Comparison of ENCODE assay signal across 16 cellular contexts in genomic region chr12:132028111-132028510, GRCh38.
DNase-seq lines count a peak whose midpoint lies in the region; ATAC-seq and TF ChIP-seq lines count a peak whose summit lies in the region.
"Had no signal": no experiment of that assay in that cellular context is flagged by ENCODE, and none has a peak within 500 bp of the region (broad histone marks: within the 10 kb centered on the region; RNA-seq: fewer than 3 reads in every experiment).

No MANE protein-coding gene starts in this region.

- H3K27ac ChIP-seq in right atrium auricular region (no peak overlapping the region), adrenal gland (peak overlapping the region in 3 of 5 donors; percentile 59 to 81 (median 71)), endodermal cell (ENCODE audit: low read depth, low read length) (no peak overlapping the region)
- H3K27ac ChIP-seq: GM23248 had no signal

- H3K4me3 ChIP-seq in right atrium auricular region (no peak overlapping the region), adrenal gland (no peak overlapping the region), endodermal cell (ENCODE audit: low read length) (no peak overlapping the region)
- H3K4me3 ChIP-seq: GM23248 had no signal

- H3K4me1 ChIP-seq in right atrium auricular region (no peaks in the 10 kb centered on the region), adrenal gland (replicated peaks in 1 of 2) (peaks cover 0 to 15% of the 10 kb centered on the region in 2 donors), endodermal cell (ENCODE audit: control insufficient read depth, insufficient read depth, low read length) (no peaks in the 10 kb centered on the region)

- intact Hi-C loops in cardiac septum (cut with DNase I) (no loop called here), adrenal gland (cut with DNase I) (no loop called here)

- no peaks in the 10 kb centered on the region for H3K9me3 ChIP-seq in right atrium auricular region
- H3K9me3 ChIP-seq in adrenal gland (replicated peaks in 1 of 3) = no peaks in the 10 kb centered on the region
- no peaks in the 10 kb centered on the region for H3K9me3 ChIP-seq in endodermal cell (ENCODE audit: control insufficient read depth, low read length)

- TF ChIP-seq POLR2A in adrenal gland (IDR thresholded peaks at IDR 0.05) = no peak

- TF ChIP-seq CTCF in right atrium auricular region (IDR thresholded peaks at IDR 0.05) (no peak), adrenal gland (IDR thresholded peaks at IDR 0.05) (no peak), endodermal cell (conservative IDR thresholded peaks at IDR 0.05) (no peak)

- H3K9ac ChIP-seq in endodermal cell (ENCODE audit: extremely low read depth, low read length, poor library complexity, severe bottlenecking) = no peak overlapping the region
- H3K9ac ChIP-seq: GM23248 had no signal

- no peaks in the 10 kb centered on the region for H3K4me1 Mint-ChIP-seq in endodermal cell
- H3K4me1 Mint-ChIP-seq: CD4-positive, alpha-beta memory T cell had no signal

- 90 to 95% (median 92%) methylated on average over 15 of the region's 15 CpGs for whole genome bisulfite sequencing in adrenal gland, 4 donors
- 95 to 98% methylated on average over 15 of the region's 15 CpGs for WGBS in endodermal cell (ENCODE audit: insufficient coverage in 1 of 2, insufficient read length in 1 of 2), 2 experiments

- H3K27ac Mint-ChIP-seq in endodermal cell = peak overlapping the region; percentile 40
- H3K27ac Mint-ChIP-seq: CD4-positive, alpha-beta memory T cell had no signal

- peaks cover 77% of the 10 kb centered on the region for H3K36me3 Mint-ChIP-seq in endodermal cell (ENCODE audit: low read depth)

- H3K4me3 Mint-ChIP-seq in endodermal cell = no peak overlapping the region
- H3K4me3 Mint-ChIP-seq: CD4-positive, alpha-beta memory T cell had no signal

- H3K36me3 ChIP-seq in right atrium auricular region (peaks cover 81% of the 10 kb centered on the region), adrenal gland (replicated peaks in 1 of 2) (peaks cover 0 to 91% of the 10 kb centered on the region in 2 donors), endodermal cell (ENCODE audit: control insufficient read depth, insufficient read depth, low read length) (peaks cover 87% of the 10 kb centered on the region)

- no peaks in the 10 kb centered on the region for H3K9me3 Mint-ChIP-seq in endodermal cell
- H3K9me3 Mint-ChIP-seq: CD4-positive, alpha-beta memory T cell had no signal

- no peak for ATAC-seq in GM19397 (IDR thresholded peaks at IDR 0.05; ENCODE audit: unreplicated experiment)
- ATAC-seq: HCT116 had no signal

- H3K27me3 ChIP-seq in right atrium auricular region (no peaks in the 10 kb centered on the region), adrenal gland (no peaks in the 10 kb centered on the region), endodermal cell (ENCODE audit: control insufficient read depth, insufficient read depth, low read length, poor library complexity, severe bottlenecking) (no peaks in the 10 kb centered on the region)

- DNase-seq in cardiac septum (ENCODE audit: low spot score) (peak; percentile 49), right atrium auricular region (ENCODE audit: low spot score) (no peak), adrenal gland (no peak), endodermal cell (no peak)
- DNase-seq in activated naive CD4-positive, alpha-beta T cell treated with anti-CD3 and anti-CD28 coated beads, Interleukin-2, amount 50 U/mL, for 16 hours = no peak
- DNase-seq: C1 segment of cervical spinal cord; Calu3; CD4-positive, alpha-beta memory T cell; COR-L47; DMS53; DMS79 treated with DMSO at 0.1 percent for 48 hours; GF-D8; GM23248; H7 had no signal

- no peaks in the 10 kb centered on the region for H3K27me3 Mint-ChIP-seq in endodermal cell (ENCODE audit: insufficient read depth)
- H3K27me3 Mint-ChIP-seq: CD4-positive, alpha-beta memory T cell had no signal

Comparison
In these comparisons a context has a peak if more than half of its experiments do, and no peak if none do; other contexts are left out.
1. H3K27ac ChIP-seq: peak in adrenal gland (3 of 5); none in right atrium auricular region (0 of 2) and endodermal cell (single experiment).